Comparison of ENCODE assay signal across 29 cellular contexts in genomic region chr2:64379221-64379620, GRCh38.
"Had no signal": no experiment of that assay in that cellular context is flagged by ENCODE, and none has a peak within 500 bp of the region (broad histone marks: within the 10 kb centered on the region; RNA-seq: fewer than 3 reads in every experiment).

No MANE protein-coding gene starts in this region.

- H3K27ac Mint-ChIP-seq: memory B cell; natural killer cell treated with Interleukin-12 subunit alpha and Interleukin-12 subunit beta and Interleukin-15 and Interleukin-18, amount 100 ng/mL, for 72 hours; neural progenitor cell; stimulated activated memory B cell treated with anti-CD40 and anti-IgM and Interleukin-4, amounts not matched to agents 10 μg/mL and 1 μg/mL and 100 μg/mL, for 72 hours; stimulated activated naive CD8-positive, alpha-beta T cell treated with anti-CD3 and anti-CD28 coated beads, Interleukin-15, amount 100 ng/mL, for 72 hours had no signal

- H3K4me2 ChIP-seq: neural progenitor cell had no signal

- H2AFZ ChIP-seq: neural progenitor cell had no signal

- H3K4me1 Mint-ChIP-seq: memory B cell; stimulated activated naive CD8-positive, alpha-beta T cell treated with anti-CD3 and anti-CD28 coated beads, Interleukin-15, amount 100 ng/mL, for 72 hours had no signal

- ATAC-seq: left colon; mucosa of descending colon; naive thymus-derived CD4-positive, alpha-beta T cell; natural killer cell treated with Interleukin-12 subunit alpha and Interleukin-12 subunit beta and Interleukin-15 and Interleukin-18, amount 100 ng/mL, for 72 hours; right cardiac atrium; sciatic nerve; stimulated activated memory B cell treated with anti-CD40 and anti-IgM and Interleukin-4, amounts not matched to agents 10 μg/mL and 1 μg/mL and 100 μg/mL, for 72 hours; stimulated activated naive CD8-positive, alpha-beta T cell treated with anti-CD3 and anti-CD28 coated beads, Interleukin-15, amount 100 ng/mL, for 72 hours had no signal

- H3K36me3 Mint-ChIP-seq: memory B cell; natural killer cell treated with Interleukin-12 subunit alpha and Interleukin-12 subunit beta and Interleukin-15 and Interleukin-18, amount 100 ng/mL, for 72 hours; neural progenitor cell; stimulated activated memory B cell treated with anti-CD40 and anti-IgM and Interleukin-4, amounts not matched to agents 10 μg/mL and 1 μg/mL and 100 μg/mL, for 72 hours had no signal

- H3K4me3 Mint-ChIP-seq: memory B cell; naive thymus-derived CD4-positive, alpha-beta T cell; natural killer cell treated with Interleukin-12 subunit alpha and Interleukin-12 subunit beta and Interleukin-15 and Interleukin-18, amount 100 ng/mL, for 72 hours; neural progenitor cell; stimulated activated memory B cell treated with anti-CD40 and anti-IgM and Interleukin-4, amounts not matched to agents 10 μg/mL and 1 μg/mL and 100 μg/mL, for 72 hours; stimulated activated naive CD8-positive, alpha-beta T cell treated with anti-CD3 and anti-CD28 coated beads, Interleukin-15, amount 100 ng/mL, for 72 hours had no signal

- H3K27ac ChIP-seq: left ventricle myocardium inferior, neural progenitor cell, ovary, prostate gland, skin epidermis, tibial nerve, upper lobe of left lung, vagina had no signal

- H3K9me3 Mint-ChIP-seq: naive thymus-derived CD4-positive, alpha-beta T cell; natural killer cell treated with Interleukin-12 subunit alpha and Interleukin-12 subunit beta and Interleukin-15 and Interleukin-18, amount 100 ng/mL, for 72 hours; stimulated activated memory B cell treated with anti-CD40 and anti-IgM and Interleukin-4, amounts not matched to agents 10 μg/mL and 1 μg/mL and 100 μg/mL, for 72 hours; stimulated activated naive CD8-positive, alpha-beta T cell treated with anti-CD3 and anti-CD28 coated beads, Interleukin-15, amount 100 ng/mL, for 72 hours had no signal

- DNase-seq: head of caudate nucleus; hippocampal formation; kidney glomerular epithelial cell; left colon; left ventricle myocardium inferior; midbrain; mucosa of descending colon; naive thymus-derived CD4-positive, alpha-beta T cell; ovary; posterior cingulate gyrus; retina; right cardiac atrium; stimulated activated CD4-positive, alpha-beta T cell treated with anti-CD3 and anti-CD28 coated beads, Interleukin-12 subunit alpha, Interleukin-12 subunit beta, amount 100 ng/mL, for 4 hours; stimulated activated CD4-positive, alpha-beta T cell treated with anti-CD3 and anti-CD28 coated beads, Interleukin-4, amount 100 ng/mL, for 4 hours; stimulated activated CD8-positive, alpha-beta memory T cell treated with anti-CD3 and anti-CD28 coated beads, Interleukin-4, amount 100 ng/mL, for 48 hours; stimulated activated naive CD4-positive, alpha-beta T cell treated with Interleukin-2 at 50 U/mL for 16 hours; stimulated activated naive CD8-positive, alpha-beta T cell treated with anti-CD3 and anti-CD28 coated beads, Interleukin-15, amount 100 ng/mL, for 72 hours; substantia nigra; upper lobe of left lung had no signal

- H3K9ac ChIP-seq: neural progenitor cell had no signal

- H3K27me3 ChIP-seq: neural progenitor cell, ovary, upper lobe of left lung, vagina had no signal

- H3K4me3 ChIP-seq: left ventricle myocardium inferior, lung, mucosa of descending colon, neural progenitor cell, ovary, prostate gland, skin epidermis, tibial nerve, upper lobe of left lung, vagina had no signal

- H3K36me3 ChIP-seq: left ventricle myocardium inferior, neural progenitor cell, ovary, prostate gland, tibial nerve, upper lobe of left lung, vagina had no signal

- H3K9me3 ChIP-seq: left ventricle myocardium inferior, mucosa of descending colon, ovary, prostate gland, tibial nerve, upper lobe of left lung, vagina had no signal

- H3K4me1 ChIP-seq: neural progenitor cell, prostate gland, tibial nerve, vagina had no signal
